ENCODE assay signal across 8 cellular contexts in the genomic region with DNA sequence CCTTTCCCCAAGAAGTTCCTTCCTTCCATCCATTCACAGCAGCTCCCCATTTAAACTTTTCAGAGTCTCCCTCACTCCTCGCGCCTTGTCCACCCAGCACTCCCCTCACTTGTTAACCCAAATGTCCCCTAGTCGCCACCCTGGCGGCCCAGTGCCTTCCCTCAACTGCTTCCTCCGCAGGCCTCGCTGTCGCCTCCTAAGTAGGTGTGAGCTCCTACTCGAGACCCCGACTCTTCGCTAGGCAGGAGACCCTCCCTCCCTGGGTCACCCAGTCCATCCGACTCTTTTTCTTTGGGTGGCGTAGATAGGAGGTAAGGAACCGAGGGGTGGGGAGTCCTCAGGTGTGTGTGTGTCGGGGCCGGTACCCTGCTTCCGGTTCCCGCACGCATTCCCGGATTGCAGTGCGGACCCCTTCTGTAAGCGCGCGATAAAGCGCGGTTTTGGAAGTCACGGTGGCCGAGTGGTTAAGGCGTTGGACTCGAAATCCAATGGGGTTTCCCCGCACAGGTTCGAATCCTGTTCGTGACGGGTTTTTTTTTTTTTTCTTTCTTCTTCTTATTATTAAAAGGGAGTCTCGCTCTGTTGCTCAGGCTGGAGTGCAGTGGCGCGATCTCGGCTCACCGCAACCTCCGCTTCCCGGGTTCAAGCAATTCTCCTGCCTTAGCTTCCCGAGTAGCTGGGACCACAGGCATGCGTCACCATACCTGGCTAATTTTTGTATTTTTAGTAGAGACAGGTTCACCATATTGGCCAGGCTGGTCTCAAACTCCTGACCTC. TPM values are rescaled to one million over a fixed set of nuclear protein-coding genes. Genes with fewer than 3 reads are reported as not detected.
DNase-seq lines count a peak whose midpoint lies in the region; ATAC-seq and TF ChIP-seq lines count a peak whose summit lies in the region.

No MANE protein-coding gene starts in this region.

- TF ChIP-seq CTCF in WI38 (IDR thresholded peaks at IDR 0.05; ENCODE audit: low read depth, low read length) (no peak), breast epithelium (IDR thresholded peaks at IDR 0.05) (peak in 1 of 3 donors; percentile 39)

- intact Hi-C loops in breast epithelium (cut with DNase I; ENCODE audit: low total_unique reads), result loop anchor here (1.0 to 5.0 kb wide), 3 partner anchors 18 to 63 kb away; partner anchors contain the start of genes ESYT1 and NABP2

- H3K4me3 ChIP-seq in WI38 (ENCODE audit: low read depth, low read length) (peak overlapping the region; percentile 84), breast epithelium (peak overlapping the region; percentile 78 to 94 (median 92)), skeletal muscle tissue (ENCODE audit: low read length in 3 of 3) (peak overlapping the region; percentile 75 to 92 (median 86))

- H3K36me3 ChIP-seq in breast epithelium (no peaks in the 10 kb centered on the region), skeletal muscle tissue (ENCODE audit: control insufficient read depth in 3 of 3, insufficient read depth in 3 of 3, low read length in 3 of 3) (peaks cover 9 to 12% (median 10%) of the 10 kb centered on the region in 3 donors)

- H3K27me3 ChIP-seq in breast epithelium (no peaks in the 10 kb centered on the region), skeletal muscle tissue (ENCODE audit: control insufficient read depth in 3 of 3, insufficient read depth in 3 of 3, low read length in 3 of 3) (no peaks in the 10 kb centered on the region)

- H3K27ac ChIP-seq in breast epithelium (peak overlapping the region; percentile 93 to 96), skeletal muscle tissue (ENCODE audit: low read depth, low read length) (peak overlapping the region; percentile 88)

- H3K9me3 ChIP-seq in breast epithelium (no peaks in the 10 kb centered on the region), skeletal muscle tissue (ENCODE audit: control insufficient read depth in 3 of 3, low read length in 3 of 3) (no peaks in the 10 kb centered on the region)

- DNase-seq in NCI-H2171 treated with DMSO at 0.1 percent for 48 hours (lab: John Stamatoyannopoulos, UW) (peak; percentile 87), breast epithelium (ENCODE audit: low spot score in 2 of 2) (peak; percentile 82 to 88), iPS-NIHi11 (ENCODE audit: low spot score) (peak; percentile 80)

- H3K4me1 ChIP-seq in breast epithelium, result peaks cover 0 to 13% of the 10 kb centered on the region in 2 donors
- H3K4me1 ChIP-seq in skeletal muscle tissue (ENCODE audit: control insufficient read depth in 3 of 3, insufficient read depth in 3 of 3, low read length in 3 of 3), result peaks cover 16 to 23% (median 17%) of the 10 kb centered on the region in 3 donors

- no peak for TF ChIP-seq POLR2A in breast epithelium (IDR thresholded peaks at IDR 0.05)

- ATAC-seq in GM18502 (IDR thresholded peaks at IDR 0.05; ENCODE audit: poor library complexity, unreplicated experiment) (peak; percentile 38), HG03064 (IDR thresholded peaks at IDR 0.05; ENCODE audit: low read depth, unreplicated experiment) (peak; percentile 37), GM18520 (IDR thresholded peaks at IDR 0.05; ENCODE audit: unreplicated experiment) (no peak)

- H3K9ac ChIP-seq in skeletal muscle tissue (ENCODE audit: low read depth in 1 of 3, low read length in 3 of 3), result peak overlapping the region; percentile 82 to 91 (median 83)

RNA-seq across cellular contexts. Expression of gene SMARCC2, which starts 0.8 kb away (rescaled TPM):
- 100 to 1,000 TPM; 105 to 114 (median 106) TPM for total RNA-seq in breast epithelium
- 43.8 TPM for total RNA-seq in skeletal muscle tissue

RNA-seq across cellular contexts. Expression of gene RNF41, which starts 31.6 kb away (rescaled TPM):
- 10 to 100 TPM; 64.4 to 86.6 (median 81.3) TPM for total RNA-seq in breast epithelium
- 30.8 TPM for total RNA-seq in skeletal muscle tissue

RNA-seq across cellular contexts. Expression of gene MYL6, which starts 31.9 kb away (rescaled TPM):
- total RNA-seq in breast epithelium (1,000 to 10,000 TPM; 1,725 to 2,481 (median 1,981) TPM), skeletal muscle tissue (859 TPM)

RNA-seq across cellular contexts. Expression of gene NABP2, which starts 34.0 kb away (rescaled TPM):
- total RNA-seq in breast epithelium, result 10 to 100 TPM; 24.7 to 31.2 (median 27.5) TPM
- total RNA-seq in skeletal muscle tissue, result 14.1 TPM

RNA-seq across cellular contexts. Expression of gene MYL6B, which starts 37.7 kb away (rescaled TPM):
- 10 to 100 TPM; 29.6 to 52.8 (median 43.2) TPM for total RNA-seq in breast epithelium
- 451 TPM for total RNA-seq in skeletal muscle tissue
